In genomic region chr22:30306629-30307016, GRCh38 we compare ENCODE assay signal across 11 cellular contexts. TPM values are rescaled to one million over a fixed set of nuclear protein-coding genes. Genes with fewer than 3 reads are reported as not detected.
DNase-seq lines count a peak whose midpoint lies in the region; ATAC-seq and TF ChIP-seq lines count a peak whose summit lies in the region.
"Had no signal": no experiment of that assay in that cellular context is flagged by ENCODE, and none has a peak within 500 bp of the region (broad histone marks: within the 10 kb centered on the region; RNA-seq: fewer than 3 reads in every experiment).

No MANE protein-coding gene starts in this region.

- WGBS in esophagus, 2 donors: 75 to 80% methylated on average over 1 of the region's 1 CpG

- ATAC-seq in activated CD4-positive, alpha-beta T cell treated with anti-CD3 and anti-CD28 coated beads for 36 hours: no peak
- no peak for ATAC-seq in stimulated activated memory B cell treated with anti-CD40 and anti-IgM and Interleukin-4, amounts not matched to agents 10 μg/mL and 1 μg/mL and 100 μg/mL, for 72 hours
- ATAC-seq in GM21390 (IDR thresholded peaks at IDR 0.05; ENCODE audit: unreplicated experiment) (no peak), GM18861 (IDR thresholded peaks at IDR 0.05; ENCODE audit: unreplicated experiment) (no peak), sciatic nerve (no peak)

- peak overlapping the region; percentile 59 for H3K4me3 Mint-ChIP-seq in activated CD4-positive, alpha-beta T cell treated with anti-CD3 and anti-CD28 coated beads for 36 hours
- H3K4me3 Mint-ChIP-seq in stimulated activated memory B cell treated with anti-CD40 and anti-IgM and Interleukin-4, amounts not matched to agents 10 μg/mL and 1 μg/mL and 100 μg/mL, for 72 hours: peak overlapping the region; percentile 35

- no peaks in the 10 kb centered on the region for H3K9me3 ChIP-seq in PC-9 (ENCODE audit: insufficient read depth, low read depth)
- H3K9me3 ChIP-seq in esophagus (ENCODE audit: control insufficient read depth in 2 of 2, insufficient read depth in 1 of 2, low read depth in 1 of 2, low read length in 1 of 2): no peaks in the 10 kb centered on the region

- intact Hi-C loops in activated CD4-positive, alpha-beta T cell treated with anti-CD3 and anti-CD28 coated beads for 36 hours (cut with DNase I, micrococcal nuclease): loop anchor here in 1 of 2 experiments (2.0 to 5.0 kb wide), 2 partner anchors 20 to 286 kb away; partner anchors contain the start of genes PES1 and TBC1D10A
- intact Hi-C loops in PC-9 (cut with micrococcal nuclease; ENCODE audit: unreplicated experiment) (no loop called here), sciatic nerve (cut with DNase I) (no loop called here)

- peak overlapping the region; percentile 75 for H3K4me2 ChIP-seq in PC-9

- no peaks in the 10 kb centered on the region for H3K9me3 Mint-ChIP-seq in activated CD4-positive, alpha-beta T cell treated with anti-CD3 and anti-CD28 coated beads for 36 hours (ENCODE audit: low read depth)
- no peaks in the 10 kb centered on the region for H3K9me3 Mint-ChIP-seq in stimulated activated memory B cell treated with anti-CD40 and anti-IgM and Interleukin-4, amounts not matched to agents 10 μg/mL and 1 μg/mL and 100 μg/mL, for 72 hours

- H3K27ac ChIP-seq in PC-9 (peak overlapping the region; percentile 95), esophagus (ENCODE audit: low read depth in 2 of 2, low read length in 1 of 2) (peak overlapping the region; percentile 91 to 97)

- H3K27me3 Mint-ChIP-seq in activated CD4-positive, alpha-beta T cell treated with anti-CD3 and anti-CD28 coated beads for 36 hours: no peaks in the 10 kb centered on the region
- no peaks in the 10 kb centered on the region for H3K27me3 Mint-ChIP-seq in stimulated activated memory B cell treated with anti-CD40 and anti-IgM and Interleukin-4, amounts not matched to agents 10 μg/mL and 1 μg/mL and 100 μg/mL, for 72 hours

- no peak for TF ChIP-seq CTCF in PC-9 (conservative IDR thresholded peaks at IDR 0.05)

- no peaks in the 10 kb centered on the region for H3K27me3 ChIP-seq in PC-9 (ENCODE audit: insufficient read depth, low read depth)
- no peaks in the 10 kb centered on the region for H3K27me3 ChIP-seq in esophagus (ENCODE audit: control insufficient read depth in 1 of 2, insufficient read depth in 2 of 2, low read length in 2 of 2)

- H3K36me3 ChIP-seq in PC-9 (ENCODE audit: low read depth) (peaks cover 9% of the 10 kb centered on the region; the same call in 1 of the 2 replicates), esophagus (ENCODE audit: control insufficient read depth in 2 of 2, insufficient read depth in 2 of 2, low read length in 1 of 2) (peaks cover 0 to 8% of the 10 kb centered on the region in 2 donors)

- H3K4me1 ChIP-seq in PC-9 (replicated peaks; ENCODE audit: insufficient read depth): peaks cover 97% of the 10 kb centered on the region
- peaks cover 37 to 69% of the 10 kb centered on the region in 2 donors for H3K4me1 ChIP-seq in esophagus (ENCODE audit: control insufficient read depth in 2 of 2, insufficient read depth in 2 of 2, low read length in 1 of 2)

- peaks cover 15% of the 10 kb centered on the region for H3K36me3 Mint-ChIP-seq in activated CD4-positive, alpha-beta T cell treated with anti-CD3 and anti-CD28 coated beads for 36 hours (ENCODE audit: low read depth)
- H3K36me3 Mint-ChIP-seq in stimulated activated memory B cell treated with anti-CD40 and anti-IgM and Interleukin-4, amounts not matched to agents 10 μg/mL and 1 μg/mL and 100 μg/mL, for 72 hours: peaks cover 22% of the 10 kb centered on the region

- no peak overlapping the region for H3K4me3 ChIP-seq in PC-9
- no peak overlapping the region for H3K4me3 ChIP-seq in esophagus (ENCODE audit: low read depth in 1 of 2, low read length in 2 of 2)

- H3K27ac Mint-ChIP-seq in activated CD4-positive, alpha-beta T cell treated with anti-CD3 and anti-CD28 coated beads for 36 hours: peak overlapping the region; percentile 85
- peak overlapping the region; percentile 74 for H3K27ac Mint-ChIP-seq in stimulated activated memory B cell treated with anti-CD40 and anti-IgM and Interleukin-4, amounts not matched to agents 10 μg/mL and 1 μg/mL and 100 μg/mL, for 72 hours

- peaks cover 9% of the 10 kb centered on the region; the same call in 1 of the 2 replicates for H4K20me1 ChIP-seq in PC-9 (ENCODE audit: insufficient read depth)

- H3K4me1 Mint-ChIP-seq in activated CD4-positive, alpha-beta T cell treated with anti-CD3 and anti-CD28 coated beads for 36 hours: peaks cover 97% of the 10 kb centered on the region
- peaks cover 100% of the 10 kb centered on the region for H3K4me1 Mint-ChIP-seq in stimulated activated memory B cell treated with anti-CD40 and anti-IgM and Interleukin-4, amounts not matched to agents 10 μg/mL and 1 μg/mL and 100 μg/mL, for 72 hours

- H3K9me2 ChIP-seq in PC-9 (ENCODE audit: insufficient read depth): no peaks in the 10 kb centered on the region

- CTCF ChIA-PET in activated CD4-positive, alpha-beta T cell treated with anti-CD3 and anti-CD28 coated beads for 36 hours (lab: Charles Lee): interaction anchor here (0.6 to 2.0 kb wide), 4 partner anchors 13 to 266 kb away, joined by 3 to 10 read pairs (median 4); partner anchors contain the start of gene MTFP1
- CTCF ChIA-PET in PC-9 (lab: Charles Lee): no interaction called here

- POLR2A ChIA-PET in activated CD4-positive, alpha-beta T cell treated with anti-CD3 and anti-CD28 coated beads for 36 hours (lab: Charles Lee): interaction anchor here (0.6 kb wide), 1 partner anchor 20 kb away, joined by 3 read pairs; the partner anchor contains the start of gene TBC1D10A
- POLR2A ChIA-PET in PC-9 (lab: Charles Lee; ENCODE audit: unreplicated experiment): no interaction called here

- H2AFZ ChIP-seq in PC-9: no peak overlapping the region

- peaks cover 81% of the 10 kb centered on the region for H3F3A ChIP-seq in PC-9 (ENCODE audit: insufficient read depth, low read depth)

- peaks cover 74% of the 10 kb centered on the region for H3K79me2 ChIP-seq in PC-9 (ENCODE audit: low read depth)

- DNase-seq in activated CD4-positive, alpha-beta T cell treated with anti-CD3 and anti-CD28 coated beads for 36 hours: no peak
- no peak for DNase-seq in activated CD4-positive, alpha-beta T cell treated with anti-CD3 and anti-CD28 coated beads, Interleukin-2, amount 50 U/mL, for 1 hour
- no peak for DNase-seq in PC-9
- no peak for DNase-seq in sciatic nerve (ENCODE audit: low spot score)
- DNase-seq: HCEC 1CT, NCI-H1048 had no signal

- BruUV-seq in PC-9 (replicated peaks; lab: Mats Ljungman, UMichigan): no TSS peak

RNA-seq across cellular contexts. Expression of gene CASTOR1, which starts 17.3 kb away (rescaled TPM):
- 1 to 10 TPM; 1.6 to 2.2 TPM for total RNA-seq in activated CD4-positive, alpha-beta T cell treated with anti-CD3 and anti-CD28 coated beads for 36 hours
- 10.6 and 11.1 TPM in 2 replicates for total RNA-seq in PC-9 (2021)
- 10 to 100 TPM; 29.7 to 39.3 TPM for polyA plus RNA-seq in esophagus
- 15.9 TPM for total RNA-seq in sciatic nerve

RNA-seq across cellular contexts. Expression of gene TBC1D10A, which starts 20.1 kb away (rescaled TPM):
- total RNA-seq in activated CD4-positive, alpha-beta T cell treated with anti-CD3 and anti-CD28 coated beads for 36 hours: 10 to 100 TPM; 20.1 to 21.6 TPM
- 24.3 and 26.2 TPM in 2 replicates for total RNA-seq in PC-9 (2021)
- polyA plus RNA-seq in esophagus: 10 to 100 TPM; 30.4 to 35.3 TPM
- 29.4 TPM for total RNA-seq in sciatic nerve

RNA-seq across cellular contexts. Expression of gene OSM, which starts 40.0 kb away (rescaled TPM):
- 10 to 100 TPM; 13.8 to 17.6 TPM for total RNA-seq in activated CD4-positive, alpha-beta T cell treated with anti-CD3 and anti-CD28 coated beads for 36 hours
- total RNA-seq in PC-9 (2021): not detected in 2 replicates
- under 1 TPM; 0.22 to 0.63 TPM for polyA plus RNA-seq in esophagus
- 6.4 TPM for total RNA-seq in sciatic nerve
- total RNA-seq: A172 had no signal

RNA-seq across cellular contexts. Expression of gene SF3A1, which starts 50.1 kb away (rescaled TPM):
- 100 to 1,000 TPM; 254 to 499 TPM for total RNA-seq in activated CD4-positive, alpha-beta T cell treated with anti-CD3 and anti-CD28 coated beads for 36 hours
- total RNA-seq in PC-9 (2021) (189 and 207 TPM in 2 replicates), sciatic nerve (138 TPM)
- polyA plus RNA-seq in esophagus: 10 to 100 TPM; 14.3 to 23.1 TPM

RNA-seq across cellular contexts. Expression of gene CCDC157, which starts 50.2 kb away (rescaled TPM):
- 1 to 10 TPM; 2.4 to 3.7 TPM for total RNA-seq in activated CD4-positive, alpha-beta T cell treated with anti-CD3 and anti-CD28 coated beads for 36 hours
- total RNA-seq in PC-9 (2021) (6.2 and 6.8 TPM in 2 replicates), sciatic nerve (0.71 TPM)
- 1 to 10 TPM; 1.6 to 2.2 TPM for polyA plus RNA-seq in esophagus
